20 cellular contexts compared by ENCODE assay signal in the genomic region with DNA sequence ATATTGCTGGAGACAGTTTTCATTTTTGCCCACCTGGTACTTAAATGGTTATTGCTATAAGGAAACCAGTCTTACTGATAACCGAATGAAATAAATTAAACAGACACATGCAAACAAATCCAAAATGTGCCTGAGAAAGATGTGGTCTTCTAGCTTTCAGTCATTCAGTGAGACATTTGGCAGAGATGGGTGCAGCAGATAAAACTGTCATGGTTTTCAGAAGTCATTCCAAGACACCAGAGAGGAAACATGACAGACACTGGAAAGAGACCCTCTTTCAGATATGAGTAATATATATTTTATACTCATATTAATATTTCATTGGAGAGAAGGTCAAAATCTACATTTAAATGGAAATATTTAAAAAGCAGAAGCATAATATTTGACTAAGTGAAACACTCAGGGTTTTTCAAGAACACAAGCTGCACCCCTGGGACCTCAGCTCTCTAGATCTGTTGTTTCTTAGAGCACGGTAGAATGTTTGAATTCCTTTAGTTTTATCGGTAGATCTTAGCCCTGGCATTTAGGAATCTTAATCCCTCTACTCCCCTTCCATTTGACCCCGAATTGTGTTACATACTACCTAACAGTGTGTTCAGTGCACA.
DNase-seq lines count a peak whose midpoint lies in the region; ATAC-seq and TF ChIP-seq lines count a peak whose summit lies in the region.
"Had no signal": no experiment of that assay in that cellular context is flagged by ENCODE, and none has a peak within 500 bp of the region (broad histone marks: within the 10 kb centered on the region; RNA-seq: fewer than 3 reads in every experiment).

No MANE protein-coding gene starts in this region.

- no peak for TF ChIP-seq CTCF in MCF 10A (IDR thresholded peaks at IDR 0.05; ENCODE audit: unreplicated experiment)

- POLR2A ChIA-PET in MCF 10A (lab: Yijun Ruan, JAX), result no interaction called here

- no TSS peak for BruUV-seq in MCF 10A (replicated peaks; lab: Mats Ljungman, UMichigan)

- peak overlapping the region in 2 of 6 donors; percentile 60 to 76 for H3K27ac Mint-ChIP-seq in naive B cell
- no peak overlapping the region for H3K27ac Mint-ChIP-seq in MCF 10A (ENCODE audit: low read depth, unreplicated experiment)
- H3K27ac Mint-ChIP-seq: T-helper 1 cell treated with Interleukin-12 subunit alpha and Interleukin-12 subunit beta and Interleukin-4 antibody, amounts not matched to agents 30 μg/mL and 1 μg/mL, for 36 hours had no signal

- intact Hi-C loops in MCF 10A (cut with micrococcal nuclease), result no loop called here
- intact Hi-C loops in left ventricle myocardium superior (cut with micrococcal nuclease), result no loop called here

- CTCF ChIA-PET in MCF 10A (lab: Yijun Ruan, JAX), result no interaction called here

- H3K4me3 Mint-ChIP-seq in naive B cell (peak overlapping the region in 6 of 8 donors; percentile 17 to 75 (median 47)), MCF 10A (ENCODE audit: unreplicated experiment) (no peak overlapping the region)
- H3K4me3 Mint-ChIP-seq: T-helper 1 cell treated with Interleukin-12 subunit alpha and Interleukin-12 subunit beta and Interleukin-4 antibody, amounts not matched to agents 30 μg/mL and 1 μg/mL, for 36 hours had no signal

- H3K4me1 Mint-ChIP-seq in naive B cell (peaks cover 55 to 82% (median 65%) of the 10 kb centered on the region in 3 donors), MCF 10A (ENCODE audit: insufficient read depth, unreplicated experiment) (no peaks in the 10 kb centered on the region)

- H3K36me3 Mint-ChIP-seq in naive B cell, result peaks cover 0 to 5% of the 10 kb centered on the region in 2 donors
- no peaks in the 10 kb centered on the region for H3K36me3 Mint-ChIP-seq in MCF 10A (ENCODE audit: insufficient read depth, unreplicated experiment)

- ATAC-seq in GM18502 (IDR thresholded peaks at IDR 0.05; ENCODE audit: poor library complexity, unreplicated experiment), result peak; percentile 65
- peak; percentile 39 for ATAC-seq in GM21390 (IDR thresholded peaks at IDR 0.05; ENCODE audit: unreplicated experiment)
- ATAC-seq in HG03095 (IDR thresholded peaks at IDR 0.05; ENCODE audit: unreplicated experiment), result peak; percentile 31
- peak; percentile 9 to 53 for ATAC-seq in naive B cell (ENCODE audit: low read depth in 2 of 2)
- no peak for ATAC-seq in stimulated activated naive CD8-positive, alpha-beta T cell treated with anti-CD3 and anti-CD28 coated beads, Interleukin-15, Interleukin-2, amounts not matched to agents 100 U/mL and 50 U/mL, for 24 hours
- no peak for ATAC-seq in left ventricle myocardium superior
- ATAC-seq: foreskin keratinocyte, right cardiac atrium had no signal

- H3K27me3 Mint-ChIP-seq in naive B cell, result no peaks in the 10 kb centered on the region
- H3K27me3 Mint-ChIP-seq in MCF 10A (ENCODE audit: insufficient read depth, unreplicated experiment), result no peaks in the 10 kb centered on the region

- H3K9me3 Mint-ChIP-seq in naive B cell (peaks cover 0 to 4% (median 0%) of the 10 kb centered on the region in 7 donors), MCF 10A (ENCODE audit: unreplicated experiment) (peaks cover 37% of the 10 kb centered on the region)
- H3K9me3 Mint-ChIP-seq: T-helper 1 cell treated with Interleukin-12 subunit alpha and Interleukin-12 subunit beta and Interleukin-4 antibody, amounts not matched to agents 30 μg/mL and 1 μg/mL, for 36 hours had no signal

- DNase-seq in naive B cell, result no peak
- DNase-seq in stimulated activated naive CD8-positive, alpha-beta T cell treated with anti-CD3 and anti-CD28 coated beads, Interleukin-15, Interleukin-2, amounts not matched to agents 100 U/mL and 50 U/mL, for 24 hours, result no peak
- DNase-seq in activated naive CD4-positive, alpha-beta T cell (lab: John Stamatoyannopoulos, UW), result no peak
- no peak for DNase-seq in MCF 10A (ENCODE audit: unreplicated experiment)
- no peak for DNase-seq in left ventricle myocardium superior
- DNase-seq: activated CD4-positive, alpha-beta T cell treated with anti-CD3 and anti-CD28 coated beads, Interleukin-2, amount 50 U/mL, for 1 hour; activated T-cell treated with anti-CD3 and anti-CD28 coated beads for 4 hours; foreskin keratinocyte; hypothalamus; NCI-H1105; NCI-H2107; NCI-H69; OCI-M1; right cardiac atrium; SHP77; stimulated activated naive CD4-positive, alpha-beta T cell treated with Interleukin-2 at 50 U/mL for 16 hours had no signal

Comparison
In these comparisons a context has a peak if more than half of its experiments do, and no peak if none do; other contexts are left out.
1. ATAC-seq: peak in GM18502 (single experiment), GM21390 (single experiment), HG03095 (single experiment) and naive B cell (2 of 2); none in stimulated activated naive CD8-positive, alpha-beta T cell treated with anti-CD3 and anti-CD28 coated beads, Interleukin-15, Interleukin-2, amounts not matched to agents 100 U/mL and 50 U/mL, for 24 hours (single experiment) and left ventricle myocardium superior (single experiment).